Comparison of ENCODE assay signal across 1 cellular context in the genomic region with DNA sequence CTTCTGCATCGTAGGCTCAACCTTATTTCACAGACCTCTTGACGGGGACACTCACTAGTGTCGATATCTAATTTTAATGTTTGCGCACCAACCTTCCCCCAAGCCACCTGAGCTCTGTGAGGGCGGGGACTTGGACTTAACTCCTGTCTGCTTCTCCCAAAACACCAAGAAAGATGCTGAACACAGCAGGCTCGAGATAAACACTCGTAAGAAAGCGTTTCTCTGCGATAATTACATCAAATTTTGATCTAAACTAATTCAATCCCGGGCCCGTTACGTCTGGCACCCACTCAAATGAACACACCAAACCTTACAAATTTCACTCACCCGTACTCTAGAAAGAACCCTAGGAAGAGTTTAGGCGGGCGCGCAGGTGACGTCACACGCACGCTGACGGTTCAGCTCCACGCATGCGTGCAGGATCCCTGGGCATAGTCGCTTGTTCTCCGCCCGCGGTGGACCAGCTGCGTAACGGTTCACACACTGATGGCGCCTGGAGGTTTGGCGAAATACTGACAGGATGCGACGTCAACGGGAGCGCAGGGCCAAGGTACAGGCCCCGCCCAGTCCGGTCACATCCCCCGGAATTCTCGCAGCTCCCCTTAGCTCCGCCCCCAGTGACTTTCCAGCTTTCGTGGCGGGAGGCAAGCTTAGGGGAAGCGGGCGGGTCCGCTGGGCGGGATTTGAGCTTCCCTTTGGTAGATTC.
A peak's percentile ranks its signal among the peaks of the same experiment; 100 is the strongest.
TF ChIP-seq lines count a peak whose summit lies in the region.

A gene with protein sequence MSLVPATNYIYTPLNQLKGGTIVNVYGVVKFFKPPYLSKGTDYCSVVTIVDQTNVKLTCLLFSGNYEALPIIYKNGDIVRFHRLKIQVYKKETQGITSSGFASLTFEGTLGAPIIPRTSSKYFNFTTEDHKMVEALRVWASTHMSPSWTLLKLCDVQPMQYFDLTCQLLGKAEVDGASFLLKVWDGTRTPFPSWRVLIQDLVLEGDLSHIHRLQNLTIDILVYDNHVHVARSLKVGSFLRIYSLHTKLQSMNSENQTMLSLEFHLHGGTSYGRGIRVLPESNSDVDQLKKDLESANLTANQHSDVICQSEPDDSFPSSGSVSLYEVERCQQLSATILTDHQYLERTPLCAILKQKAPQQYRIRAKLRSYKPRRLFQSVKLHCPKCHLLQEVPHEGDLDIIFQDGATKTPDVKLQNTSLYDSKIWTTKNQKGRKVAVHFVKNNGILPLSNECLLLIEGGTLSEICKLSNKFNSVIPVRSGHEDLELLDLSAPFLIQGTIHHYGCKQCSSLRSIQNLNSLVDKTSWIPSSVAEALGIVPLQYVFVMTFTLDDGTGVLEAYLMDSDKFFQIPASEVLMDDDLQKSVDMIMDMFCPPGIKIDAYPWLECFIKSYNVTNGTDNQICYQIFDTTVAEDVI (minus strand): TSS at position 359 of the 706 bp plus-strand sequence. CDS start 32,652 bp downstream, outside the sequence.

TF ChIP-seq in GM12878, 131 proteins besides CTCF, POLR2A, EP300 and RAD21 (continued from another document and continues in another):
- TF ChIP-seq, protein P1, sequence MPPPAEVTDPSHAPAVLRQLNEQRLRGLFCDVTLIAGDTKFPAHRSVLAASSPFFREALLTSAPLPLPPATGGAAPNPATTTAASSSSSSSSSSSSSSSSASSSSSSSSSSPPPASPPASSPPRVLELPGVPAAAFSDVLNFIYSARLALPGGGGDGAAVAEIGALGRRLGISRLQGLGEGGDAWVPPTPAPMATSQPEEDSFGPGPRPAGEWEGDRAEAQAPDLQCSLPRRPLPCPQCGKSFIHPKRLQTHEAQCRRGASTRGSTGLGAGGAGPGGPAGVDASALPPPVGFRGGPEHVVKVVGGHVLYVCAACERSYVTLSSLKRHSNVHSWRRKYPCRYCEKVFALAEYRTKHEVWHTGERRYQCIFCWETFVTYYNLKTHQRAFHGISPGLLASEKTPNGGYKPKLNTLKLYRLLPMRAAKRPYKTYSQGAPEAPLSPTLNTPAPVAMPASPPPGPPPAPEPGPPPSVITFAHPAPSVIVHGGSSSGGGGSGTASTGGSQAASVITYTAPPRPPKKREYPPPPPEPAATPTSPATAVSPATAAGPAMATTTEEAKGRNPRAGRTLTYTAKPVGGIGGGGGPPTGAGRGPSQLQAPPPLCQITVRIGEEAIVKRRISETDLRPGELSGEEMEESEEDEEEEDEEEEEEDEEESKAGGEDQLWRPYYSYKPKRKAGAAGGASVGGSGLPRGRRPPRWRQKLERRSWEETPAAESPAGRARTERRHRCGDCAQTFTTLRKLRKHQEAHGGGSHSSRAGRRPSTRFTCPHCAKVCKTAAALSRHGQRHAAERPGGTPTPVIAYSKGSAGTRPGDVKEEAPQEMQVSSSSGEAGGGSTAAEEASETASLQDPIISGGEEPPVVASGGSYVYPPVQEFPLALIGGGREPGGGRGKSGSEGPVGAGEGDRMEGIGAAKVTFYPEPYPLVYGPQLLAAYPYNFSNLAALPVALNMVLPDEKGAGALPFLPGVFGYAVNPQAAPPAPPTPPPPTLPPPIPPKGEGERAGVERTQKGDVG (CRISPR knock-in tag; IDR thresholded peaks at IDR 0.05), result no peak
- TF ChIP-seq SIX5 (IDR thresholded peaks at IDR 0.05; ENCODE audit: low read depth, low read length, severe bottlenecking) (peak; percentile 7), EGR1 (IDR thresholded peaks at IDR 0.05; ENCODE audit: borderline replicate concordance in 1 of 2, low read depth in 2 of 2, low read length in 2 of 2) (no peak), SMARCA5 (IDR thresholded peaks at IDR 0.05) (peak; percentile 21; the same call in 1 of the 2 replicates), GATAD2B (conservative IDR thresholded peaks at IDR 0.05; ENCODE audit: low read depth) (no peak; the same call in 1 of the 2 replicates), TCF12 (IDR thresholded peaks at IDR 0.05; ENCODE audit: low read depth, low read length) (peak; percentile 70; the same call in 1 of the 2 replicates), GABPA (IDR thresholded peaks at IDR 0.05; ENCODE audit: low read depth) (peak; percentile 82), BCL11A (IDR thresholded peaks at IDR 0.05; ENCODE audit: low read depth, low read length) (no peak), SUPT20H (IDR thresholded peaks at IDR 0.05; ENCODE audit: borderline replicate concordance, control insufficient read depth, low read depth, low read length) (no peak), DPF2 (IDR thresholded peaks at IDR 0.05) (0 out of 2 replicates have a peak, but pooled peaks have one; percentile 28), EED (IDR thresholded peaks at IDR 0.05; ENCODE audit: low read depth) (0 out of 2 replicates have a peak, but pooled peaks have one; percentile 19), CBFB (IDR thresholded peaks at IDR 0.05; ENCODE audit: low read depth) (no peak), ASH2L (IDR thresholded peaks at IDR 0.05; ENCODE audit: borderline replicate concordance, low read depth) (no peak), WRNIP1 (IDR thresholded peaks at IDR 0.05; ENCODE audit: borderline replicate concordance, low read depth, low read length) (0 out of 2 replicates have a peak, but pooled peaks have one; percentile 18), RB1 (IDR thresholded peaks at IDR 0.05; ENCODE audit: borderline replicate concordance) (0 out of 2 replicates have a peak, but pooled peaks have one; percentile 59), ESRRA (IDR thresholded peaks at IDR 0.05; ENCODE audit: low read length) (0 out of 2 replicates have a peak, but pooled peaks have one; percentile 53), CREB1 (IDR thresholded peaks at IDR 0.05; ENCODE audit: low read depth) (peak; percentile 99), RELA (IDR thresholded peaks at IDR 0.05; ENCODE audit: borderline replicate concordance, partially characterized antibody) (peak; percentile 53), NRF1 (conservative IDR thresholded peaks at IDR 0.05; ENCODE audit: low read depth, low read length) (peak; percentile 74), ZZZ3 (IDR thresholded peaks at IDR 0.05; ENCODE audit: control insufficient read depth, insufficient read length, low read depth) (no peak), IKZF2 (IDR thresholded peaks at IDR 0.05) (peak in 1 of 2 experiments; percentile 23; a peak in 2 of 4 replicates), POLR2AphosphoS5 (IDR thresholded peaks at IDR 0.05; ENCODE audit: low read length) (peak; percentile 86)
- TF ChIP-seq, protein P2, sequence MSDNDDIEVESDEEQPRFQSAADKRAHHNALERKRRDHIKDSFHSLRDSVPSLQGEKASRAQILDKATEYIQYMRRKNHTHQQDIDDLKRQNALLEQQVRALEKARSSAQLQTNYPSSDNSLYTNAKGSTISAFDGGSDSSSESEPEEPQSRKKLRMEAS (IDR thresholded peaks at IDR 0.05; ENCODE audit: low read depth, low read length), result peak; percentile 80
- TF ChIP-seq, protein P3, sequence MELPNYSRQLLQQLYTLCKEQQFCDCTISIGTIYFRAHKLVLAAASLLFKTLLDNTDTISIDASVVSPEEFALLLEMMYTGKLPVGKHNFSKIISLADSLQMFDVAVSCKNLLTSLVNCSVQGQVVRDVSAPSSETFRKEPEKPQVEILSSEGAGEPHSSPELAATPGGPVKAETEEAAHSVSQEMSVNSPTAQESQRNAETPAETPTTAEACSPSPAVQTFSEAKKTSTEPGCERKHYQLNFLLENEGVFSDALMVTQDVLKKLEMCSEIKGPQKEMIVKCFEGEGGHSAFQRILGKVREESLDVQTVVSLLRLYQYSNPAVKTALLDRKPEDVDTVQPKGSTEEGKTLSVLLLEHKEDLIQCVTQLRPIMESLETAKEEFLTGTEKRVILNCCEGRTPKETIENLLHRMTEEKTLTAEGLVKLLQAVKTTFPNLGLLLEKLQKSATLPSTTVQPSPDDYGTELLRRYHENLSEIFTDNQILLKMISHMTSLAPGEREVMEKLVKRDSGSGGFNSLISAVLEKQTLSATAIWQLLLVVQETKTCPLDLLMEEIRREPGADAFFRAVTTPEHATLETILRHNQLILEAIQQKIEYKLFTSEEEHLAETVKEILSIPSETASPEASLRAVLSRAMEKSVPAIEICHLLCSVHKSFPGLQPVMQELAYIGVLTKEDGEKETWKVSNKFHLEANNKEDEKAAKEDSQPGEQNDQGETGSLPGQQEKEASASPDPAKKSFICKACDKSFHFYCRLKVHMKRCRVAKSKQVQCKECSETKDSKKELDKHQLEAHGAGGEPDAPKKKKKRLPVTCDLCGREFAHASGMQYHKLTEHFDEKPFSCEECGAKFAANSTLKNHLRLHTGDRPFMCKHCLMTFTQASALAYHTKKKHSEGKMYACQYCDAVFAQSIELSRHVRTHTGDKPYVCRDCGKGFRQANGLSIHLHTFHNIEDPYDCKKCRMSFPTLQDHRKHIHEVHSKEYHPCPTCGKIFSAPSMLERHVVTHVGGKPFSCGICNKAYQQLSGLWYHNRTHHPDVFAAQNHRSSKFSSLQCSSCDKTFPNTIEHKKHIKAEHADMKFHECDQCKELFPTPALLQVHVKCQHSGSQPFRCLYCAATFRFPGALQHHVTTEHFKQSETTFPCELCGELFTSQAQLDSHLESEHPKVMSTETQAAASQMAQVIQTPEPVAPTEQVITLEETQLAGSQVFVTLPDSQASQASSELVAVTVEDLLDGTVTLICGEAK (IDR thresholded peaks at IDR 0.05; ENCODE audit: borderline replicate concordance), result peak; percentile 66; the same call in 1 of the 2 replicates
- TF ChIP-seq, protein P4, sequence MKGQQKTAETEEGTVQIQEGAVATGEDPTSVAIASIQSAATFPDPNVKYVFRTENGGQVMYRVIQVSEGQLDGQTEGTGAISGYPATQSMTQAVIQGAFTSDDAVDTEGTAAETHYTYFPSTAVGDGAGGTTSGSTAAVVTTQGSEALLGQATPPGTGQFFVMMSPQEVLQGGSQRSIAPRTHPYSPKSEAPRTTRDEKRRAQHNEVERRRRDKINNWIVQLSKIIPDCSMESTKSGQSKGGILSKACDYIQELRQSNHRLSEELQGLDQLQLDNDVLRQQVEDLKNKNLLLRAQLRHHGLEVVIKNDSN (IDR thresholded peaks at IDR 0.05; ENCODE audit: borderline replicate concordance, extremely low read length, insufficient read depth, low read depth, low read length), result no peak
- TF ChIP-seq, protein P5, sequence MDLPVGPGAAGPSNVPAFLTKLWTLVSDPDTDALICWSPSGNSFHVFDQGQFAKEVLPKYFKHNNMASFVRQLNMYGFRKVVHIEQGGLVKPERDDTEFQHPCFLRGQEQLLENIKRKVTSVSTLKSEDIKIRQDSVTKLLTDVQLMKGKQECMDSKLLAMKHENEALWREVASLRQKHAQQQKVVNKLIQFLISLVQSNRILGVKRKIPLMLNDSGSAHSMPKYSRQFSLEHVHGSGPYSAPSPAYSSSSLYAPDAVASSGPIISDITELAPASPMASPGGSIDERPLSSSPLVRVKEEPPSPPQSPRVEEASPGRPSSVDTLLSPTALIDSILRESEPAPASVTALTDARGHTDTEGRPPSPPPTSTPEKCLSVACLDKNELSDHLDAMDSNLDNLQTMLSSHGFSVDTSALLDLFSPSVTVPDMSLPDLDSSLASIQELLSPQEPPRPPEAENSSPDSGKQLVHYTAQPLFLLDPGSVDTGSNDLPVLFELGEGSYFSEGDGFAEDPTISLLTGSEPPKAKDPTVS (IDR thresholded peaks at IDR 0.05; ENCODE audit: low read depth, low read length), result 0 out of 2 replicates have a peak, but pooled peaks have one; percentile 43
- TF ChIP-seq, protein P6, sequence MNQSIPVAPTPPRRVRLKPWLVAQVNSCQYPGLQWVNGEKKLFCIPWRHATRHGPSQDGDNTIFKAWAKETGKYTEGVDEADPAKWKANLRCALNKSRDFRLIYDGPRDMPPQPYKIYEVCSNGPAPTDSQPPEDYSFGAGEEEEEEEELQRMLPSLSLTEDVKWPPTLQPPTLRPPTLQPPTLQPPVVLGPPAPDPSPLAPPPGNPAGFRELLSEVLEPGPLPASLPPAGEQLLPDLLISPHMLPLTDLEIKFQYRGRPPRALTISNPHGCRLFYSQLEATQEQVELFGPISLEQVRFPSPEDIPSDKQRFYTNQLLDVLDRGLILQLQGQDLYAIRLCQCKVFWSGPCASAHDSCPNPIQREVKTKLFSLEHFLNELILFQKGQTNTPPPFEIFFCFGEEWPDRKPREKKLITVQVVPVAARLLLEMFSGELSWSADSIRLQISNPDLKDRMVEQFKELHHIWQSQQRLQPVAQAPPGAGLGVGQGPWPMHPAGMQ (IDR thresholded peaks at IDR 0.05; ENCODE audit: borderline replicate concordance), result no peak
- TF ChIP-seq, protein P7, sequence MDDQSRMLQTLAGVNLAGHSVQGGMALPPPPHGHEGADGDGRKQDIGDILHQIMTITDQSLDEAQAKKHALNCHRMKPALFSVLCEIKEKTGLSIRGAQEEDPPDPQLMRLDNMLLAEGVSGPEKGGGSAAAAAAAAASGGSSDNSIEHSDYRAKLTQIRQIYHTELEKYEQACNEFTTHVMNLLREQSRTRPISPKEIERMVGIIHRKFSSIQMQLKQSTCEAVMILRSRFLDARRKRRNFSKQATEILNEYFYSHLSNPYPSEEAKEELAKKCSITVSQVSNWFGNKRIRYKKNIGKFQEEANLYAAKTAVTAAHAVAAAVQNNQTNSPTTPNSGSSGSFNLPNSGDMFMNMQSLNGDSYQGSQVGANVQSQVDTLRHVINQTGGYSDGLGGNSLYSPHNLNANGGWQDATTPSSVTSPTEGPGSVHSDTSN (IDR thresholded peaks at IDR 0.05; ENCODE audit: insufficient replicate concordance, low read depth, low read length), result peak; percentile 28
- TF ChIP-seq, protein P8, sequence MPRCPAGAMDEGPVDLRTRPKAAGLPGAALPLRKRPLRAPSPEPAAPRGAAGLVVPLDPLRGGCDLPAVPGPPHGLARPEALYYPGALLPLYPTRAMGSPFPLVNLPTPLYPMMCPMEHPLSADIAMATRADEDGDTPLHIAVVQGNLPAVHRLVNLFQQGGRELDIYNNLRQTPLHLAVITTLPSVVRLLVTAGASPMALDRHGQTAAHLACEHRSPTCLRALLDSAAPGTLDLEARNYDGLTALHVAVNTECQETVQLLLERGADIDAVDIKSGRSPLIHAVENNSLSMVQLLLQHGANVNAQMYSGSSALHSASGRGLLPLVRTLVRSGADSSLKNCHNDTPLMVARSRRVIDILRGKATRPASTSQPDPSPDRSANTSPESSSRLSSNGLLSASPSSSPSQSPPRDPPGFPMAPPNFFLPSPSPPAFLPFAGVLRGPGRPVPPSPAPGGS (IDR thresholded peaks at IDR 0.05; ENCODE audit: borderline replicate concordance, insufficient read depth, low read depth, low read length, poor library complexity, severe bottlenecking), result no peak
- TF ChIP-seq, protein P9, sequence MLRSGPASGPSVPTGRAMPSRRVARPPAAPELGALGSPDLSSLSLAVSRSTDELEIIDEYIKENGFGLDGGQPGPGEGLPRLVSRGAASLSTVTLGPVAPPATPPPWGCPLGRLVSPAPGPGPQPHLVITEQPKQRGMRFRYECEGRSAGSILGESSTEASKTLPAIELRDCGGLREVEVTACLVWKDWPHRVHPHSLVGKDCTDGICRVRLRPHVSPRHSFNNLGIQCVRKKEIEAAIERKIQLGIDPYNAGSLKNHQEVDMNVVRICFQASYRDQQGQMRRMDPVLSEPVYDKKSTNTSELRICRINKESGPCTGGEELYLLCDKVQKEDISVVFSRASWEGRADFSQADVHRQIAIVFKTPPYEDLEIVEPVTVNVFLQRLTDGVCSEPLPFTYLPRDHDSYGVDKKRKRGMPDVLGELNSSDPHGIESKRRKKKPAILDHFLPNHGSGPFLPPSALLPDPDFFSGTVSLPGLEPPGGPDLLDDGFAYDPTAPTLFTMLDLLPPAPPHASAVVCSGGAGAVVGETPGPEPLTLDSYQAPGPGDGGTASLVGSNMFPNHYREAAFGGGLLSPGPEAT (IDR thresholded peaks at IDR 0.05; ENCODE audit: low read depth), result 0 out of 2 replicates have a peak, but pooled peaks have one; percentile 34
- TF ChIP-seq, protein P10, sequence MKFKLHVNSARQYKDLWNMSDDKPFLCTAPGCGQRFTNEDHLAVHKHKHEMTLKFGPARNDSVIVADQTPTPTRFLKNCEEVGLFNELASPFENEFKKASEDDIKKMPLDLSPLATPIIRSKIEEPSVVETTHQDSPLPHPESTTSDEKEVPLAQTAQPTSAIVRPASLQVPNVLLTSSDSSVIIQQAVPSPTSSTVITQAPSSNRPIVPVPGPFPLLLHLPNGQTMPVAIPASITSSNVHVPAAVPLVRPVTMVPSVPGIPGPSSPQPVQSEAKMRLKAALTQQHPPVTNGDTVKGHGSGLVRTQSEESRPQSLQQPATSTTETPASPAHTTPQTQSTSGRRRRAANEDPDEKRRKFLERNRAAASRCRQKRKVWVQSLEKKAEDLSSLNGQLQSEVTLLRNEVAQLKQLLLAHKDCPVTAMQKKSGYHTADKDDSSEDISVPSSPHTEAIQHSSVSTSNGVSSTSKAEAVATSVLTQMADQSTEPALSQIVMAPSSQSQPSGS (IDR thresholded peaks at IDR 0.05; ENCODE audit: low read length), result peak; percentile 38; the same call in 1 of the 2 replicates
